ENCODE assay signal across 13 cellular contexts in the genomic region with DNA sequence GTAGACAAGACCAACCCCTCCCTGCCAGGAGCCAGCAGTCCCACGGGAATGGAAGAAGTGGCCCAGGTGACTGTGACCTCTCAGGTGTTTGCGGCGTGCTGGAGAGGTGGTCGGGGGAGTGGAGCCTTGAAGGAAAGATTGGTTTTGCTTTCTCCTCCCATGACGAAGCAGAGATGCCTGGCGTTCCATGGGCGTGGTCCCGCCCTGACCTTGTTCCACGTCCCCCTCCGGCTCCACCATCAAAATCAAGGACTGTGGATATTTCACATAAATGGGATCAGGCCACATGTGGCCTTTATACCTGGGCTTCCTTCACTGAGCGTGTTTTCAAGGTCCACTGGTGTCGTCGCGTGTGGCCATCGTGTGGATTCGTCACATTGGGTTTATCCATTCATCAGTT.
DNase-seq lines count a peak whose midpoint lies in the region; ATAC-seq, FAIRE-seq and TF ChIP-seq lines count a peak whose summit lies in the region.
"Had no signal": no experiment of that assay in that cellular context is flagged by ENCODE, and none has a peak within 500 bp of the region (broad histone marks: within the 10 kb centered on the region; RNA-seq: fewer than 3 reads in every experiment).

No MANE protein-coding gene starts in this region.

- ATAC-seq in HG02981 (IDR thresholded peaks at IDR 0.05; ENCODE audit: unreplicated experiment) (no peak), GM18517 (IDR thresholded peaks at IDR 0.05; ENCODE audit: unreplicated experiment) (no peak), GM18861 (IDR thresholded peaks at IDR 0.05; ENCODE audit: unreplicated experiment) (no peak)
- ATAC-seq: K562 had no signal

- DNase-seq in activated effector memory CD4-positive, alpha-beta T cell treated with anti-CD3 and anti-CD28 coated beads, Interleukin-2, amount 50 U/mL, for 16 hours, result peak; percentile 50
- no peak for DNase-seq in activated effector memory CD4-positive, alpha-beta T cell treated with Interleukin-2 at 50 U/mL for 16 hours
- DNase-seq in bronchial epithelial cell (ENCODE audit: low read depth), result no peak
- DNase-seq in islet precursor cell, result peak; percentile 43
- DNase-seq in NCI-H1092 (lab: John Stamatoyannopoulos, UW), result no peak
- DNase-seq: Calu3; CD4-positive, alpha-beta T cell; DMS 273 treated with DMSO at 0.1 percent for 48 hours had no signal

- no peak overlapping the region for H3K4me3 ChIP-seq in bronchial epithelial cell (ENCODE audit: low read depth, low read length)
- H3K4me3 ChIP-seq: K562 had no signal

- no peaks in the 10 kb centered on the region for H3K36me3 ChIP-seq in bronchial epithelial cell (ENCODE audit: control insufficient read depth, insufficient read depth, low read length)

- H3K27me3 ChIP-seq in bronchial epithelial cell (ENCODE audit: control insufficient read depth, insufficient read depth, low read length), result no peaks in the 10 kb centered on the region

- FAIRE-seq in bronchial epithelial cell (lab: Jason Lieb, UNC), result peak; percentile 87
- FAIRE-seq: H54, K562 had no signal

- no peak for TF ChIP-seq CTCF in bronchial epithelial cell (IDR thresholded peaks at IDR 0.05; ENCODE audit: insufficient read depth, low read length, severe bottlenecking)

Comparison
In these comparisons a context has a peak if more than half of its experiments do, and no peak if none do; other contexts are left out.
1. DNase-seq: peak in activated effector memory CD4-positive, alpha-beta T cell treated with anti-CD3 and anti-CD28 coated beads, Interleukin-2, amount 50 U/mL, for 16 hours (single experiment) and islet precursor cell (single experiment); none in activated effector memory CD4-positive, alpha-beta T cell treated with Interleukin-2 at 50 U/mL for 16 hours (single experiment), bronchial epithelial cell (single experiment) and NCI-H1092 (single experiment).